ENCODE assay signal across 13 cellular contexts in the genomic region with DNA sequence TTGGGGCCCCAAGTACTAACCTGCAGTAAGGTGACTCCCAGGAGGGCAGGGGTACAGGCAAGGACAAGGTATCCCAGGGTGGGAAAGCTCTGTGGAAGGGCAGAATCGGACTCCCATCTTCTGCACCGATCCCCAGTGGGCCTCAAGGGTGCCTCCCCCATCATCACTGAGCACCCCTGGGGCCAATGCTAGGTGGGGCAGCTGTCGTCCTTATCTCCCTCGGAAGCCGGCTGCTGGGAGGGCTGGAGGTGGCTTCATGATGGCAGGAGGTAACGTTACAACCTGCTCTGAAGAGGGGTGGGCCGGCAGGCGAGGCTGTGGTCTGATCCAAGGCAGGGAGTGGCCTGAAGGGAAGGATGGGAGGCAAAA.
A peak's percentile ranks its signal among the peaks of the same experiment; 100 is the strongest.
DNase-seq lines count a peak whose midpoint lies in the region; ATAC-seq and TF ChIP-seq lines count a peak whose summit lies in the region.
"Had no signal": no experiment of that assay in that cellular context is flagged by ENCODE, and none has a peak within 500 bp of the region (broad histone marks: within the 10 kb centered on the region; RNA-seq: fewer than 3 reads in every experiment).

No MANE protein-coding gene starts in this region.

- H3K27me3 ChIP-seq in IMR-90 (ENCODE audit: control insufficient read depth, insufficient read depth, low read length) (peaks cover 7% of the 10 kb centered on the region; the same call in 1 of the 2 replicates), neuronal stem cell (ENCODE audit: control insufficient read depth in 3 of 3, insufficient read depth in 3 of 3, low read depth in 1 of 3, low read length in 3 of 3) (no peaks in the 10 kb centered on the region), spleen (replicated peaks in 1 of 7) (peaks cover 0 to 4% (median 0%) of the 10 kb centered on the region in 7 donors)
- H3K27me3 ChIP-seq: BE2C had no signal

- H2BK15ac ChIP-seq in IMR-90 (ENCODE audit: low read depth, low read length) (no peak overlapping the region), neuronal stem cell (ENCODE audit: low read length) (peak overlapping the region; percentile 97)

- H3K9me1 ChIP-seq in IMR-90 (ENCODE audit: insufficient read depth, low read length), result no peaks in the 10 kb centered on the region

- no peak overlapping the region for H2AK9ac ChIP-seq in IMR-90 (replicated peaks; ENCODE audit: low read depth, low read length, poor library complexity)

- no peaks in the 10 kb centered on the region for H4K20me1 ChIP-seq in IMR-90 (ENCODE audit: insufficient read depth, low read length)

- peaks cover 3% of the 10 kb centered on the region for H3K9me3 ChIP-seq in IMR-90 (ENCODE audit: control insufficient read depth, insufficient read depth, low read length)
- H3K9me3 ChIP-seq in neuronal stem cell (replicated peaks in 1 of 2; ENCODE audit: control insufficient read depth in 2 of 2, insufficient read depth in 1 of 2, low read depth in 1 of 2, low read length in 2 of 2), result peaks cover under 1 to 11% of the 10 kb centered on the region in 2 donors
- H3K9me3 ChIP-seq in spleen, result peaks cover 0 to 11% (median 5%) of the 10 kb centered on the region in 8 donors
- H3K9me3 ChIP-seq: BE2C had no signal

- H4K5ac ChIP-seq in IMR-90 (ENCODE audit: low read depth, low read length), result no peak overlapping the region

- no peak for TF ChIP-seq RAD21 in IMR-90 (IDR thresholded peaks at IDR 0.05; ENCODE audit: low read length)

- no peak overlapping the region for H3K56ac ChIP-seq in IMR-90 (ENCODE audit: extremely low read depth, insufficient read depth, low read length)

- H2AK5ac ChIP-seq in IMR-90 (ENCODE audit: low read depth, low read length) (0 out of 2 replicates have a peak overlapping the region, but pooled peaks have one; percentile 54), neuronal stem cell (ENCODE audit: low read depth, low read length) (peak overlapping the region; percentile 91)

- peak overlapping the region; percentile 16 for H3K27ac Mint-ChIP-seq in dendritic cell treated with granulocyte-macrophage colony-stimulating factor and Interleukin-4, amounts not matched to agents 40 ng/mL and 50 ng/mL, for 4 days
- H3K27ac Mint-ChIP-seq in progenitor cell of endocrine pancreas, result no peak overlapping the region
- no peak overlapping the region for H3K27ac Mint-ChIP-seq in activated CD4-positive, alpha-beta T cell treated with anti-CD3 and anti-CD28 coated beads, Interleukin-2, amount 10 ng/mL, durations not matched to agents 7 days and 5 days

- H3K4me3 ChIP-seq in IMR-90 (ENCODE audit: insufficient read depth, low read depth, low read length) (no peak overlapping the region), neuronal stem cell (ENCODE audit: low read length in 2 of 2) (no peak overlapping the region), spleen (no peak overlapping the region)
- H3K4me3 ChIP-seq: A549, GM23248 had no signal

- 100% methylated on average over 1 of the region's 8 CpGs; no CpG with 5 or more reads in 1 of the 2 experiments for WGBS in IMR-90 (ENCODE audit: extremely low coverage in 2 of 2, insufficient read length in 1 of 2), 2 experiments
- no CpG with 5 or more reads among the region's 8 CpGs for WGBS in neuronal stem cell (ENCODE audit: extremely low coverage in 2 of 2, insufficient read length in 2 of 2, insufficient replicate concordance in 1 of 2), 2 donors
- 83 to 97% (median 88%) methylated on average over 8 of the region's 8 CpGs for WGBS in spleen, 5 donors

- H2BK5ac ChIP-seq in IMR-90 (ENCODE audit: low read depth, low read length, poor library complexity, severe bottlenecking) (no peak overlapping the region), neuronal stem cell (ENCODE audit: low read length) (peak overlapping the region; percentile 71)

- H4K91ac ChIP-seq in IMR-90 (ENCODE audit: insufficient read depth, low read depth, low read length) (no peak overlapping the region), neuronal stem cell (ENCODE audit: low read depth, low read length, poor library complexity) (peak overlapping the region; percentile 2)

- dilution Hi-C loops in IMR-90 (cut with HindIII; ENCODE audit: low sequenced_read_pairs, unreplicated experiment), result no loop called here

- no peak overlapping the region for H2BK20ac ChIP-seq in IMR-90 (ENCODE audit: low read depth, low read length)

- H2AFZ ChIP-seq in IMR-90 (replicated peaks; ENCODE audit: low read length, poor library complexity), result no peak overlapping the region
- H2AFZ ChIP-seq in neuronal stem cell (ENCODE audit: low read length), result no peak overlapping the region
- H2AFZ ChIP-seq: GM23248 had no signal

- in situ Hi-C loops in IMR-90 (cut with MboI; ENCODE audit: low sequenced_read_pairs), result no loop called here

- H3K4me2 ChIP-seq in IMR-90 (ENCODE audit: low read depth, low read length), result no peak overlapping the region
- no peak overlapping the region for H3K4me2 ChIP-seq in neuronal stem cell (ENCODE audit: insufficient read depth, low read length, poor library complexity, severe bottlenecking)
- H3K4me2 ChIP-seq: A549 had no signal

- peaks cover 25% of the 10 kb centered on the region for H3K4me1 Mint-ChIP-seq in dendritic cell treated with granulocyte-macrophage colony-stimulating factor and Interleukin-4, amounts not matched to agents 40 ng/mL and 50 ng/mL, for 4 days (ENCODE audit: low read depth)
- H3K4me1 Mint-ChIP-seq in progenitor cell of endocrine pancreas (ENCODE audit: low read depth), result peaks cover 19% of the 10 kb centered on the region
- no peaks in the 10 kb centered on the region for H3K4me1 Mint-ChIP-seq in activated CD4-positive, alpha-beta T cell treated with anti-CD3 and anti-CD28 coated beads, Interleukin-2, amount 10 ng/mL, durations not matched to agents 7 days and 5 days
- H3K4me1 Mint-ChIP-seq: CD4-positive, CD25-positive, alpha-beta regulatory T cell had no signal

- POLR2A ChIA-PET in IMR-90 (lab: Charles Lee; ENCODE audit: unreplicated experiment), result no interaction called here
- POLR2A ChIA-PET in activated CD4-positive, alpha-beta T cell treated with anti-CD3 and anti-CD28 coated beads, Interleukin-2, amount 10 ng/mL, durations not matched to agents 7 days and 5 days (lab: Charles Lee), result no interaction called here

- H3K4me1 ChIP-seq in IMR-90 (ENCODE audit: control insufficient read depth, insufficient read depth, low read length) (peaks cover 5% of the 10 kb centered on the region; the same call in 1 of the 2 replicates), neuronal stem cell (ENCODE audit: control insufficient read depth in 2 of 2, insufficient read depth in 1 of 2, low read depth in 1 of 2, low read length in 2 of 2) (peaks cover 4% of the 10 kb centered on the region in 2 donors), spleen (peaks cover 0 to 11% (median 2%) of the 10 kb centered on the region in 6 donors)
- H3K4me1 ChIP-seq: A549, BE2C had no signal

- H3K23ac ChIP-seq in IMR-90 (ENCODE audit: low read depth, low read length) (no peak overlapping the region), neuronal stem cell (ENCODE audit: low read depth, low read length, poor library complexity) (peak overlapping the region; percentile 1)

- H3K79me1 ChIP-seq in IMR-90 (ENCODE audit: low read depth in 1 of 2, low read length in 2 of 2) (no peaks in the 10 kb centered on the region), neuronal stem cell (ENCODE audit: low read depth, low read length) (no peaks in the 10 kb centered on the region)

- H3K27ac ChIP-seq in IMR-90 (ENCODE audit: insufficient read depth, low read length) (no peak overlapping the region), neuronal stem cell (replicated peaks; ENCODE audit: low read length) (no peak overlapping the region), spleen (no peak overlapping the region)
- H3K27ac ChIP-seq: GM23248 had no signal

- peaks cover under 1% of the 10 kb centered on the region for H3K9me3 Mint-ChIP-seq in dendritic cell treated with granulocyte-macrophage colony-stimulating factor and Interleukin-4, amounts not matched to agents 40 ng/mL and 50 ng/mL, for 4 days
- peaks cover under 1% of the 10 kb centered on the region for H3K9me3 Mint-ChIP-seq in progenitor cell of endocrine pancreas (ENCODE audit: low read depth)
- H3K9me3 Mint-ChIP-seq in activated CD4-positive, alpha-beta T cell treated with anti-CD3 and anti-CD28 coated beads, Interleukin-2, amount 10 ng/mL, durations not matched to agents 7 days and 5 days, result peaks cover 8% of the 10 kb centered on the region

- TF ChIP-seq CTCF in IMR-90 (conservative IDR thresholded peaks at IDR 0.05; ENCODE audit: low read depth, low read length) (no peak), spleen (IDR thresholded peaks at IDR 0.05 in 8 of 11, conservative IDR thresholded peaks at IDR 0.05 in 3 of 11) (no peak), progenitor cell of endocrine pancreas (IDR thresholded peaks at IDR 0.05; ENCODE audit: unreplicated experiment) (no peak)

- H2BK120ac ChIP-seq in IMR-90 (ENCODE audit: low read depth, low read length) (no peak overlapping the region), neuronal stem cell (ENCODE audit: low read depth, low read length) (peak overlapping the region; percentile 70)

- H3K18ac ChIP-seq in IMR-90 (ENCODE audit: low read depth, low read length) (no peak overlapping the region), neuronal stem cell (ENCODE audit: low read length) (peak overlapping the region; percentile 90)

- BruUV-seq in IMR-90 (replicated peaks; lab: Mats Ljungman, UMichigan), result no TSS peak

- no peaks in the 10 kb centered on the region for H3K36me3 Mint-ChIP-seq in dendritic cell treated with granulocyte-macrophage colony-stimulating factor and Interleukin-4, amounts not matched to agents 40 ng/mL and 50 ng/mL, for 4 days (ENCODE audit: low read depth)
- H3K36me3 Mint-ChIP-seq in progenitor cell of endocrine pancreas (ENCODE audit: insufficient read depth), result no peaks in the 10 kb centered on the region
- no peaks in the 10 kb centered on the region for H3K36me3 Mint-ChIP-seq in activated CD4-positive, alpha-beta T cell treated with anti-CD3 and anti-CD28 coated beads, Interleukin-2, amount 10 ng/mL, durations not matched to agents 7 days and 5 days (ENCODE audit: low read depth)
- H3K36me3 Mint-ChIP-seq: CD4-positive, CD25-positive, alpha-beta regulatory T cell had no signal

- H3K14ac ChIP-seq in IMR-90 (replicated peaks; ENCODE audit: low read depth, low read length) (no peak overlapping the region), neuronal stem cell (ENCODE audit: low read length) (peak overlapping the region; percentile 1)

- no peak overlapping the region for H4K8ac ChIP-seq in IMR-90 (ENCODE audit: low read depth in 2 of 2, low read length in 2 of 2)
- H4K8ac ChIP-seq in neuronal stem cell (ENCODE audit: low read depth, low read length), result no peak overlapping the region

- H3K4me3 Mint-ChIP-seq in dendritic cell treated with granulocyte-macrophage colony-stimulating factor and Interleukin-4, amounts not matched to agents 40 ng/mL and 50 ng/mL, for 4 days, result no peak overlapping the region
- H3K4me3 Mint-ChIP-seq in progenitor cell of endocrine pancreas (ENCODE audit: low read depth), result no peak overlapping the region
- H3K4me3 Mint-ChIP-seq in activated CD4-positive, alpha-beta T cell treated with anti-CD3 and anti-CD28 coated beads, Interleukin-2, amount 10 ng/mL, durations not matched to agents 7 days and 5 days, result no peak overlapping the region
- H3K4me3 Mint-ChIP-seq: CD4-positive, CD25-positive, alpha-beta regulatory T cell had no signal

- H2BK12ac ChIP-seq in neuronal stem cell (ENCODE audit: low read length), result peak overlapping the region; percentile 7

- H3K4ac ChIP-seq in IMR-90 (ENCODE audit: low read depth, low read length) (no peak overlapping the region), neuronal stem cell (ENCODE audit: low read length) (no peak overlapping the region)

- ATAC-seq in IMR-90 (ENCODE audit: low read depth), result no peak
- ATAC-seq: A549 had no signal

- intact Hi-C loops in IMR-90 (cut with micrococcal nuclease) (no loop called here), spleen (cut with DNase I; ENCODE audit: low total_unique reads) (no loop called here)
- intact Hi-C loops in dendritic cell treated with granulocyte-macrophage colony-stimulating factor and Interleukin-4, amounts not matched to agents 40 ng/mL and 50 ng/mL, for 4 days (cut with micrococcal nuclease), result no loop called here

- CTCF ChIA-PET in IMR-90 (lab: Yijun Ruan, JAX), result no interaction called here
- CTCF ChIA-PET in activated CD4-positive, alpha-beta T cell treated with anti-CD3 and anti-CD28 coated beads, Interleukin-2, amount 10 ng/mL, durations not matched to agents 7 days and 5 days (lab: Charles Lee), result interaction anchor here (0.6 kb wide), 1 partner anchor 97 kb away, joined by 3 read pairs; no protein-coding TSS in a partner anchor

- peaks cover 31% of the 10 kb centered on the region for H3K27me3 Mint-ChIP-seq in dendritic cell treated with granulocyte-macrophage colony-stimulating factor and Interleukin-4, amounts not matched to agents 40 ng/mL and 50 ng/mL, for 4 days
- peaks cover 3% of the 10 kb centered on the region for H3K27me3 Mint-ChIP-seq in progenitor cell of endocrine pancreas
- H3K27me3 Mint-ChIP-seq in activated CD4-positive, alpha-beta T cell treated with anti-CD3 and anti-CD28 coated beads, Interleukin-2, amount 10 ng/mL, durations not matched to agents 7 days and 5 days, result no peaks in the 10 kb centered on the region
- H3K27me3 Mint-ChIP-seq: CD4-positive, CD25-positive, alpha-beta regulatory T cell had no signal

- H3K9ac ChIP-seq in IMR-90 (ENCODE audit: low read depth, low read length), result no peak overlapping the region
- H3K9ac ChIP-seq in neuronal stem cell (ENCODE audit: low read depth, low read length, poor library complexity), result no peak overlapping the region
- H3K9ac ChIP-seq: GM23248 had no signal

- TF ChIP-seq POLR2A in IMR-90 (IDR thresholded peaks at IDR 0.05; ENCODE audit: low read depth, low read length) (no peak), spleen (IDR thresholded peaks at IDR 0.05) (no peak)

- H3K36me3 ChIP-seq in IMR-90 (ENCODE audit: control insufficient read depth, insufficient read depth, low read length), result no peaks in the 10 kb centered on the region
- H3K36me3 ChIP-seq in neuronal stem cell (replicated peaks in 1 of 2; ENCODE audit: control insufficient read depth in 2 of 2, insufficient read depth in 2 of 2, low read length in 2 of 2), result no peaks in the 10 kb centered on the region
- no peaks in the 10 kb centered on the region for H3K36me3 ChIP-seq in spleen
- H3K36me3 ChIP-seq: BE2C had no signal

- no peak for DNase-seq in IMR-90
- no peak for DNase-seq in neuronal stem cell (ENCODE audit: low spot score)
- DNase-seq in spleen, result peak; percentile 64
- DNase-seq in progenitor cell of endocrine pancreas (ENCODE audit: low spot score, unreplicated experiment), result no peak
- DNase-seq in activated CD4-positive, alpha-beta T cell treated with anti-CD3 and anti-CD28 coated beads, Interleukin-2, amount 10 ng/mL, durations not matched to agents 7 days and 5 days, result no peak
- no peak for DNase-seq in NCI-H1694 treated with DMSO at 0.1 percent for 48 hours (lab: John Stamatoyannopoulos, UW)
- DNase-seq: CD4-positive, CD25-positive, alpha-beta regulatory T cell; DMS53; GF-D8; GM23248 had no signal
